Comparison of ENCODE assay signal across 12 cellular contexts in the genomic region with DNA sequence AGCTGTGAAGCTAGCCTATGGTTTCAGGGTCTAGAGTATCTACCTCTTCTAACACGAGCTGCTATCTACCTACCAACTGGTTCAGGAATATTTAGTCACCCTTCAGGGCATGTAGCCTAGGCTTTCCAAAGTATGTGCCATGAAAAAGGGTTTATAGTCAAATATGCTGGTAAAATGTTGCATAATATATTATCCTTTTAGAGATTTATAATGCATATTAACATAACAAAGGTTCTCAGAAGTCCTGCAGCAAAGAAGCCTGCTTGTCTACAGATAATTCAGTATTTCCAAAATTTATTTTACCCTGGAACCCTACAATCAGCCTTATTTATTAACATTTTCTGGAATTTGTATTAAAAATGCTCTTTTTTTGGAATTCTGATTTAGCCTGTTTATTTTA. TPM values are rescaled to one million over a fixed set of nuclear protein-coding genes. Genes with fewer than 3 reads are reported as not detected.
"Had no signal": no experiment of that assay in that cellular context is flagged by ENCODE, and none has a peak within 500 bp of the region (broad histone marks: within the 10 kb centered on the region; RNA-seq: fewer than 3 reads in every experiment).

No MANE protein-coding gene starts in this region.

- H3K36me3 ChIP-seq: HAP-1 had no signal

- H3K9me3 ChIP-seq: HAP-1 had no signal

- H3K27ac ChIP-seq: GM23248 had no signal

- H3K4me2 ChIP-seq: GM23338 had no signal

- FAIRE-seq: H1, H54 had no signal

- H3K4me3 ChIP-seq: GM23248, GM23338, HAP-1 had no signal

- H3K9ac ChIP-seq: GM23248 had no signal

- H2AFZ ChIP-seq: GM23248, GM23338 had no signal

- ATAC-seq: GM23338, HCT116 had no signal

- DNase-seq: GM23248, GOT3, H7, H9, HCEC 1CT, HFFc6 had no signal

RNA-seq across cellular contexts. Expression of gene PRDM13, which starts 56.0 kb away (rescaled TPM):
- total RNA-seq: GM23248, H4, H9, HFFc6 had no signal
- polyA plus RNA-seq: GM23248 had no signal
